In genomic region chr1:197151185-197151584, GRCh38 we compare ENCODE assay signal across 21 cellular contexts. TPM values are rescaled to one million over a fixed set of nuclear protein-coding genes. Genes with fewer than 3 reads are reported as not detected.
A peak's percentile ranks its signal among the peaks of the same experiment; 100 is the strongest.
DNase-seq lines count a peak whose midpoint lies in the region; ATAC-seq, FAIRE-seq and TF ChIP-seq lines count a peak whose summit lies in the region.
"Had no signal": no experiment of that assay in that cellular context is flagged by ENCODE, and none has a peak within 500 bp of the region (broad histone marks: within the 10 kb centered on the region; RNA-seq: fewer than 3 reads in every experiment).

No MANE protein-coding gene starts in this region.

- H4K20me1 ChIP-seq in HepG2 (ENCODE audit: insufficient read depth, low read length): no peaks in the 10 kb centered on the region
- no peaks in the 10 kb centered on the region for H4K20me1 ChIP-seq in mammary epithelial cell (ENCODE audit: insufficient read depth, low read length)
- H4K20me1 ChIP-seq: BLaER1 had no signal

- WGBS in HepG2 (ENCODE audit: low lambda C conversion rate): 95% methylated on average over 1 of the region's 1 CpG
- WGBS in small intestine, 3 donors: 10 to 67% (median 36%) methylated on average over 1 of the region's 1 CpG
- 100% methylated on average over 1 of the region's 1 CpG for WGBS in mammary epithelial cell (ENCODE audit: low coverage, missing lambda C conversion rate)

- H3K9me3 ChIP-seq in HepG2 (ENCODE audit: low read length) (no peaks in the 10 kb centered on the region), small intestine (ENCODE audit: control insufficient read depth, low read depth) (no peaks in the 10 kb centered on the region), mammary epithelial cell (replicated peaks; ENCODE audit: insufficient read depth, low read length) (no peaks in the 10 kb centered on the region)
- H3K9me3 ChIP-seq: BLaER1, HAP-1 had no signal

- in situ Hi-C loops in HepG2 (cut with HindIII; ENCODE audit: extremely low pct_ligation_motif_present, low pct_unique_long_range_greater_than_20kb) (no loop called here), mammary epithelial cell (cut with MboI; ENCODE audit: low sequenced_read_pairs in 2 of 2) (no loop called here)

- no peak for TF ChIP-seq EP300 in HepG2 (IDR thresholded peaks at IDR 0.05; ENCODE audit: low read depth in 2 of 2, low read length in 2 of 2)
- no peak for TF ChIP-seq EP300 in HepG2 (CRISPR knock-in tag; IDR thresholded peaks at IDR 0.05; ENCODE audit: borderline replicate concordance)

- CTCF ChIA-PET in HepG2 (lab: Yijun Ruan, JAX; ENCODE audit: low intra/inter-chr PET ratio, low total read pairs) (no interaction called here), mammary epithelial cell (lab: Charles Lee; ENCODE audit: low non-redundant PET) (no interaction called here)

- no peaks in the 10 kb centered on the region; a peak in 1 of 5 replicates for H3K27me3 ChIP-seq in HepG2 (ENCODE audit: control insufficient read depth in 1 of 2, insufficient read depth in 2 of 2, low read length in 2 of 2)
- no peaks in the 10 kb centered on the region for H3K27me3 ChIP-seq in small intestine (ENCODE audit: control insufficient read depth in 2 of 2, insufficient read depth in 2 of 2, low read length in 2 of 2)
- H3K27me3 ChIP-seq in mammary epithelial cell (ENCODE audit: insufficient read depth, low read length): no peaks in the 10 kb centered on the region
- H3K27me3 ChIP-seq: BLaER1 had no signal

- H3K79me2 ChIP-seq in HepG2 (ENCODE audit: insufficient read depth, low read length) (peaks cover under 1% of the 10 kb centered on the region), mammary epithelial cell (ENCODE audit: insufficient read depth, low read length) (peaks cover 2% of the 10 kb centered on the region)

- no peak for TF ChIP-seq POLR2A in HepG2 (IDR thresholded peaks at IDR 0.05; ENCODE audit: insufficient read depth in 1 of 2, low read depth in 2 of 2, low read length in 2 of 2)

- no TSS peak for BruUV-seq in HepG2 (replicated peaks; lab: Mats Ljungman, UMichigan)
- no TSS peak for BruUV-seq in mammary epithelial cell (replicated peaks; lab: Mats Ljungman, UMichigan)

- DNase-seq in LNCaP clone FGC (ENCODE audit: low read depth) (peak; percentile 52), HepG2 (ENCODE audit: low spot score) (no peak), small intestine (peak; percentile 24), mammary epithelial cell (no peak)
- DNase-seq: 8988T; CD8-positive, alpha-beta memory T cell; COR-L47; DMS 273 treated with DMSO at 0.1 percent for 48 hours; DMS53; DND-41; EL; HFFc6; IMR-90; Kasumi-1; KG1 had no signal

- ATAC-seq in HepG2: no peak
- ATAC-seq in GM21717 (IDR thresholded peaks at IDR 0.05; ENCODE audit: unreplicated experiment): no peak
- no peak for ATAC-seq in HG03469 (IDR thresholded peaks at IDR 0.05; ENCODE audit: unreplicated experiment)
- ATAC-seq: GM12878 had no signal

- intact Hi-C loops in HepG2 (cut with micrococcal nuclease; ENCODE audit: unreplicated experiment): no loop called here
- intact Hi-C loops in mammary epithelial cell (cut with micrococcal nuclease): no loop called here

- no peak for FAIRE-seq in HepG2 (lab: Jason Lieb, UNC)
- FAIRE-seq in small intestine (lab: Jason Lieb, UNC): no peak
- FAIRE-seq: GM12878 had no signal

- POLR2A ChIA-PET in HepG2 (lab: Yijun Ruan, JAX): no interaction called here

- H3K36me3 ChIP-seq in HepG2 (replicated peaks in 1 of 2; ENCODE audit: control insufficient read depth in 1 of 2, insufficient read depth in 2 of 2, low read length in 2 of 2) (no peaks in the 10 kb centered on the region), small intestine (ENCODE audit: control insufficient read depth in 2 of 2, insufficient read depth in 2 of 2, low read length in 2 of 2) (no peaks in the 10 kb centered on the region), mammary epithelial cell (ENCODE audit: insufficient read depth, low read length) (peaks cover 2% of the 10 kb centered on the region)
- H3K36me3 ChIP-seq: BLaER1, HAP-1 had no signal

- no peak for TF ChIP-seq RAD21 in HepG2 (CRISPR knock-in tag; IDR thresholded peaks at IDR 0.05)

- no peak overlapping the region for H3K9ac ChIP-seq in HepG2 (ENCODE audit: insufficient read depth, low read depth, low read length)
- no peak overlapping the region for H3K9ac ChIP-seq in mammary epithelial cell (ENCODE audit: insufficient read depth, low read length)
- H3K9ac ChIP-seq: BLaER1 had no signal

- TF ChIP-seq CTCF in 22Rv1 (IDR thresholded peaks at IDR 0.05): no peak
- no peak for TF ChIP-seq CTCF in LNCaP clone FGC (IDR thresholded peaks at IDR 0.05; ENCODE audit: control insufficient read depth, extremely low read depth, insufficient read depth)
- no peak for TF ChIP-seq CTCF in HepG2 (CRISPR knock-in tag; IDR thresholded peaks at IDR 0.05)
- no peak for TF ChIP-seq CTCF in mammary epithelial cell (conservative IDR thresholded peaks at IDR 0.05 in 1 of 2, IDR thresholded peaks at IDR 0.05 in 1 of 2; ENCODE audit: extremely low read depth in 1 of 2, insufficient read depth in 1 of 2, low read depth in 1 of 2, low read length in 2 of 2)

- H3K4me1 ChIP-seq in HepG2 (ENCODE audit: insufficient read depth, low read length) (peaks cover 40% of the 10 kb centered on the region), small intestine (ENCODE audit: control insufficient read depth in 2 of 2, insufficient read depth in 1 of 2, low read depth in 1 of 2, low read length in 1 of 2) (no peaks in the 10 kb centered on the region), mammary epithelial cell (ENCODE audit: insufficient read depth, low read length) (no peaks in the 10 kb centered on the region)
- H3K4me1 ChIP-seq: BLaER1, HAP-1 had no signal

- dilution Hi-C loops in mammary epithelial cell (cut with HindIII; ENCODE audit: low sequenced_read_pairs): no loop called here

- H3K4me3 ChIP-seq in LNCaP clone FGC (ENCODE audit: low read depth, low read length): no peak overlapping the region
- H3K4me3 ChIP-seq in HepG2 (replicated peaks in 1 of 3; ENCODE audit: insufficient read depth in 1 of 3, low read depth in 2 of 3, low read length in 3 of 3): no peak overlapping the region
- H3K4me3 ChIP-seq in small intestine (ENCODE audit: low read depth in 1 of 2, low read length in 2 of 2): no peak overlapping the region
- no peak overlapping the region for H3K4me3 ChIP-seq in mammary epithelial cell (replicated peaks in 1 of 3; ENCODE audit: insufficient read depth in 1 of 3, low read depth in 2 of 3, low read length in 3 of 3)
- H3K4me3 ChIP-seq: BLaER1, GM12878, HAP-1 had no signal

- H3K27ac ChIP-seq in 22Rv1 (peak overlapping the region; percentile 22), HepG2 (ENCODE audit: extremely low read length, insufficient read depth, low read length) (no peak overlapping the region), small intestine (ENCODE audit: low read depth in 1 of 2, low read length in 1 of 2) (no peak overlapping the region), mammary epithelial cell (ENCODE audit: insufficient read depth, low read depth, low read length) (no peak overlapping the region)
- H3K27ac ChIP-seq: BLaER1 had no signal

- H3K4me2 ChIP-seq in HepG2 (ENCODE audit: low read depth, low read length): no peak overlapping the region
- H3K4me2 ChIP-seq in mammary epithelial cell (ENCODE audit: insufficient read depth, low read depth, low read length): no peak overlapping the region
- H3K4me2 ChIP-seq: BLaER1 had no signal

- H2AFZ ChIP-seq in HepG2 (ENCODE audit: low read length) (no peak overlapping the region), mammary epithelial cell (ENCODE audit: low read depth, low read length) (no peak overlapping the region)

RNA-seq across cellular contexts. Expression of gene ASPM, which starts 4.7 kb away (rescaled TPM):
- total RNA-seq in HepG2 (2016; rRNA removed; fragmentation: Illumina TruSeq; extraction: Trizol) (29.1 and 35.8 TPM in 2 replicates), mammary epithelial cell (10 to 100 TPM in 1 of 2 donors, 1 to 10 TPM in 1; 3.2 to 21.9 TPM)
- total RNA-seq in HepG2 (2016; cell fraction: cytosol; rRNA removed; fragmentation: Illumina TruSeq; extraction: Trizol; ENCODE audit: low read depth): 1.6 and 2.1 TPM in 2 replicates
- 27.3 and 33.8 TPM in 2 replicates for total RNA-seq in HepG2 (2016; cell fraction: insoluble cytoplasmic fraction; rRNA removed; fragmentation: Illumina TruSeq; extraction: Trizol)
- total RNA-seq in HepG2 (2016; cell fraction: membrane; rRNA removed; fragmentation: Illumina TruSeq; extraction: Trizol): 4.8 and 6.2 TPM in 2 replicates
- total RNA-seq in HepG2 (2016; cell fraction: nucleus; rRNA removed; fragmentation: Illumina TruSeq; extraction: Trizol): 106 and 107 TPM in 2 replicates
- polyA plus RNA-seq in HepG2 (2011; rRNA removed) (4.2 and 7.7 TPM in 2 replicates), small intestine (1 to 10 TPM in 1 of 3 donors, under 1 TPM in 2; 0.27 to 7.4 (median 0.67) TPM), mammary epithelial cell (6.7 TPM)
- polyA plus RNA-seq in HepG2 (2011; cell fraction: cytosol; rRNA removed): 1.6 and 1.9 TPM in 2 replicates
- 7.6 and 8.3 TPM in 2 replicates for polyA plus RNA-seq in HepG2 (2011; cell fraction: nucleus; rRNA removed)
- 5.7 and 11.2 TPM in 2 replicates for polyA plus RNA-seq in HepG2 (2012)
- 0.29 and 0.42 TPM in 2 replicates for polyA plus RNA-seq in HepG2 (2016; cell fraction: cytosol; fragmentation: Illumina TruSeq; extraction: Trizol; ENCODE audit: low read depth)
- polyA plus RNA-seq in HepG2 (2016; cell fraction: insoluble cytoplasmic fraction; fragmentation: Illumina TruSeq; extraction: Trizol; ENCODE audit: low read depth): 14.1 and 15.2 TPM in 2 replicates
- polyA plus RNA-seq in HepG2 (2016; cell fraction: membrane; fragmentation: Illumina TruSeq; extraction: Trizol; ENCODE audit: low read depth): 1.1 and 1.3 TPM in 2 replicates
- polyA plus RNA-seq in HepG2 (2016; cell fraction: nucleus; fragmentation: Illumina TruSeq; extraction: Trizol; ENCODE audit: insufficient read depth, low read depth): 68.0 and 76.0 TPM in 2 replicates
- 5.4 and 39.3 TPM in 2 replicates for polyA minus RNA-seq in HepG2 (2011; rRNA and poly(A)+ RNA removed; ENCODE audit: low replicate concordance)
- 9.2 and 12.6 TPM in 2 replicates for polyA minus RNA-seq in HepG2 (2011; cell fraction: cytosol; rRNA and poly(A)+ RNA removed)
- polyA minus RNA-seq in HepG2 (2011; cell fraction: nucleus; rRNA and poly(A)+ RNA removed): 53.3 and 75.3 TPM in 2 replicates
- polyA minus RNA-seq in mammary epithelial cell: 22.8 TPM

RNA-seq across cellular contexts. Expression of gene ZBTB41, which starts 49.9 kb away (rescaled TPM):
- 6.3 and 10.7 TPM in 2 replicates for total RNA-seq in HepG2 (2016; rRNA removed; fragmentation: Illumina TruSeq; extraction: Trizol)
- total RNA-seq in HepG2 (2016; cell fraction: cytosol; rRNA removed; fragmentation: Illumina TruSeq; extraction: Trizol; ENCODE audit: low read depth): 1.0 and 1.1 TPM in 2 replicates
- 6.1 and 10.2 TPM in 2 replicates for total RNA-seq in HepG2 (2016; cell fraction: insoluble cytoplasmic fraction; rRNA removed; fragmentation: Illumina TruSeq; extraction: Trizol)
- 1.9 and 2.2 TPM in 2 replicates for total RNA-seq in HepG2 (2016; cell fraction: membrane; rRNA removed; fragmentation: Illumina TruSeq; extraction: Trizol)
- 10.0 and 10.9 TPM in 2 replicates for total RNA-seq in HepG2 (2016; cell fraction: nucleus; rRNA removed; fragmentation: Illumina TruSeq; extraction: Trizol)
- 1.2 and 1.6 TPM in 2 replicates for polyA plus RNA-seq in HepG2 (2011; rRNA removed)
- 0.47 and 0.87 TPM in 2 replicates for polyA plus RNA-seq in HepG2 (2011; cell fraction: cytosol; rRNA removed)
- 1.3 and 1.5 TPM in 2 replicates for polyA plus RNA-seq in HepG2 (2011; cell fraction: nucleus; rRNA removed)
- 1.8 and 1.9 TPM in 2 replicates for polyA plus RNA-seq in HepG2 (2012)
- 0.07 TPM in 2 replicates for polyA plus RNA-seq in HepG2 (2016; cell fraction: cytosol; fragmentation: Illumina TruSeq; extraction: Trizol; ENCODE audit: low read depth)
- 3.4 and 4.0 TPM in 2 replicates for polyA plus RNA-seq in HepG2 (2016; cell fraction: insoluble cytoplasmic fraction; fragmentation: Illumina TruSeq; extraction: Trizol; ENCODE audit: low read depth)
- polyA plus RNA-seq in HepG2 (2016; cell fraction: membrane; fragmentation: Illumina TruSeq; extraction: Trizol; ENCODE audit: low read depth): 0.38 and 0.42 TPM in 2 replicates
- polyA plus RNA-seq in HepG2 (2016; cell fraction: nucleus; fragmentation: Illumina TruSeq; extraction: Trizol; ENCODE audit: insufficient read depth, low read depth): 4.7 and 5.7 TPM in 2 replicates
- polyA minus RNA-seq in HepG2 (2011; rRNA and poly(A)+ RNA removed; ENCODE audit: low replicate concordance): 2.7 and 11.0 TPM in 2 replicates
- 2.6 and 4.8 TPM in 2 replicates for polyA minus RNA-seq in HepG2 (2011; cell fraction: cytosol; rRNA and poly(A)+ RNA removed)
- polyA minus RNA-seq in HepG2 (2011; cell fraction: nucleus; rRNA and poly(A)+ RNA removed): 17.0 and 17.5 TPM in 2 replicates
- 1 to 10 TPM; 1.1 to 3.4 (median 1.6) TPM for polyA plus RNA-seq in small intestine
- 10 to 100 TPM; 11.2 to 23.5 TPM for total RNA-seq in mammary epithelial cell
- polyA plus RNA-seq in mammary epithelial cell: 3.1 TPM
- polyA minus RNA-seq in mammary epithelial cell: 8.4 TPM

Comparison
In these comparisons a context has a peak if more than half of its experiments do, and no peak if none do; other contexts are left out.
1. DNase-seq: peak in LNCaP clone FGC (single experiment) and small intestine (single experiment); none in HepG2 (single experiment) and mammary epithelial cell (single experiment).